17 cellular contexts compared by ENCODE assay signal in genomic region chr2:6994569-6994968, GRCh38.
DNase-seq lines count a peak whose midpoint lies in the region; ATAC-seq and TF ChIP-seq lines count a peak whose summit lies in the region.
"Had no signal": no experiment of that assay in that cellular context is flagged by ENCODE, and none has a peak within 500 bp of the region (broad histone marks: within the 10 kb centered on the region; RNA-seq: fewer than 3 reads in every experiment).

No MANE protein-coding gene starts in this region.

- H3K9me3 Mint-ChIP-seq in activated naive CD8-positive, alpha-beta T cell treated with anti-CD3 and anti-CD28 coated beads for 36 hours, result peaks cover 3% of the 10 kb centered on the region
- peaks cover 6% of the 10 kb centered on the region for H3K9me3 Mint-ChIP-seq in activated naive CD8-positive, alpha-beta T cell treated with anti-CD3 and anti-CD28 coated beads, Interleukin-2, amount 50 U/mL, for 24 hours
- H3K9me3 Mint-ChIP-seq in activated T-helper 1 cell treated with anti-CD3 and anti-CD28 coated beads, Interleukin-12 subunit alpha, Interleukin-12 subunit beta, Interleukin-2, Interleukin-4 antibody, amounts not matched to agents 30 ng/mL and 10 ng/mL and 1 ng/mL, durations not matched to agents 14 hours and 24 hours and 36 hours, result no peaks in the 10 kb centered on the region

- no peaks in the 10 kb centered on the region for H3K36me3 ChIP-seq in neutrophil
- H3K36me3 ChIP-seq: MG63 had no signal

- H3K36me3 Mint-ChIP-seq in activated naive CD8-positive, alpha-beta T cell treated with anti-CD3 and anti-CD28 coated beads for 36 hours, result peaks cover 20% of the 10 kb centered on the region
- peaks cover 19% of the 10 kb centered on the region for H3K36me3 Mint-ChIP-seq in activated naive CD8-positive, alpha-beta T cell treated with anti-CD3 and anti-CD28 coated beads, Interleukin-2, amount 50 U/mL, for 24 hours (ENCODE audit: low read depth)
- peaks cover 4% of the 10 kb centered on the region for H3K36me3 Mint-ChIP-seq in activated T-helper 1 cell treated with anti-CD3 and anti-CD28 coated beads, Interleukin-12 subunit alpha, Interleukin-12 subunit beta, Interleukin-2, Interleukin-4 antibody, amounts not matched to agents 30 ng/mL and 10 ng/mL and 1 ng/mL, durations not matched to agents 14 hours and 24 hours and 36 hours (ENCODE audit: low read depth)

- no peak overlapping the region for H3K4me3 ChIP-seq in neutrophil (ENCODE audit: low read depth in 1 of 2, low read length in 1 of 2)
- H3K4me3 ChIP-seq: MG63 had no signal

- H3K4me1 ChIP-seq in neutrophil (ENCODE audit: control insufficient read depth in 1 of 2, insufficient read depth in 1 of 2, low read depth in 1 of 2, low read length in 1 of 2), result peaks cover 16 to 23% of the 10 kb centered on the region in 2 experiments

- intact Hi-C loops in activated T-helper 1 cell treated with anti-CD3 and anti-CD28 coated beads, Interleukin-12 subunit alpha, Interleukin-12 subunit beta, Interleukin-2, Interleukin-4 antibody, amounts not matched to agents 30 ng/mL and 10 ng/mL and 1 ng/mL, durations not matched to agents 14 hours and 24 hours and 36 hours (cut with micrococcal nuclease), result no loop called here

- no peak for ATAC-seq in activated naive CD8-positive, alpha-beta T cell treated with anti-CD3 and anti-CD28 coated beads, Interleukin-2, amount 50 U/mL, for 24 hours

- H3K9me3 ChIP-seq in neutrophil, result no peaks in the 10 kb centered on the region
- H3K9me3 ChIP-seq: MG63 had no signal

- DNase-seq in activated naive CD8-positive, alpha-beta T cell treated with anti-CD3 and anti-CD28 coated beads for 36 hours, result no peak
- DNase-seq in activated naive CD8-positive, alpha-beta T cell treated with anti-CD3 and anti-CD28 coated beads, Interleukin-2, amount 50 U/mL, for 24 hours, result no peak
- DNase-seq in superior temporal gyrus (ENCODE audit: extremely low spot score), result peak; percentile 38
- DNase-seq in NCI-H748 (lab: John Stamatoyannopoulos, UW; ENCODE audit: unreplicated experiment), result no peak
- DNase-seq in NCI-H345 (lab: John Stamatoyannopoulos, UW), result no peak
- DNase-seq in activated T-helper 1 cell treated with anti-CD3 and anti-CD28 coated beads, Interleukin-12 subunit alpha, Interleukin-12 subunit beta, Interleukin-2, Interleukin-4 antibody, amounts not matched to agents 30 ng/mL and 10 ng/mL and 1 ng/mL, durations not matched to agents 14 hours and 24 hours and 36 hours (ENCODE audit: low spot score), result no peak
- DNase-seq: DMS153, EL, H9, MG63, NCI-H1105, NCI-H187, NCI-H510A, SIG-M5 had no signal

- H3K27ac Mint-ChIP-seq in activated naive CD8-positive, alpha-beta T cell treated with anti-CD3 and anti-CD28 coated beads for 36 hours, result peak overlapping the region; percentile 40
- no peak overlapping the region for H3K27ac Mint-ChIP-seq in activated naive CD8-positive, alpha-beta T cell treated with anti-CD3 and anti-CD28 coated beads, Interleukin-2, amount 50 U/mL, for 24 hours
- H3K27ac Mint-ChIP-seq in activated T-helper 1 cell treated with anti-CD3 and anti-CD28 coated beads, Interleukin-12 subunit alpha, Interleukin-12 subunit beta, Interleukin-2, Interleukin-4 antibody, amounts not matched to agents 30 ng/mL and 10 ng/mL and 1 ng/mL, durations not matched to agents 14 hours and 24 hours and 36 hours, result no peak overlapping the region

- H3K27ac ChIP-seq in layer of hippocampus (ENCODE audit: low read depth, low read length) (peak overlapping the region; percentile 86), neutrophil (peak overlapping the region; percentile 57)
- H3K27ac ChIP-seq: 22Rv1 had no signal

- no peaks in the 10 kb centered on the region for H3K27me3 Mint-ChIP-seq in activated naive CD8-positive, alpha-beta T cell treated with anti-CD3 and anti-CD28 coated beads for 36 hours
- no peaks in the 10 kb centered on the region for H3K27me3 Mint-ChIP-seq in activated naive CD8-positive, alpha-beta T cell treated with anti-CD3 and anti-CD28 coated beads, Interleukin-2, amount 50 U/mL, for 24 hours
- no peaks in the 10 kb centered on the region for H3K27me3 Mint-ChIP-seq in activated T-helper 1 cell treated with anti-CD3 and anti-CD28 coated beads, Interleukin-12 subunit alpha, Interleukin-12 subunit beta, Interleukin-2, Interleukin-4 antibody, amounts not matched to agents 30 ng/mL and 10 ng/mL and 1 ng/mL, durations not matched to agents 14 hours and 24 hours and 36 hours (ENCODE audit: insufficient read depth)

- H3K4me1 Mint-ChIP-seq in activated naive CD8-positive, alpha-beta T cell treated with anti-CD3 and anti-CD28 coated beads for 36 hours, result peaks cover 3% of the 10 kb centered on the region
- H3K4me1 Mint-ChIP-seq in activated naive CD8-positive, alpha-beta T cell treated with anti-CD3 and anti-CD28 coated beads, Interleukin-2, amount 50 U/mL, for 24 hours, result peaks cover 11% of the 10 kb centered on the region
- no peaks in the 10 kb centered on the region for H3K4me1 Mint-ChIP-seq in activated T-helper 1 cell treated with anti-CD3 and anti-CD28 coated beads, Interleukin-12 subunit alpha, Interleukin-12 subunit beta, Interleukin-2, Interleukin-4 antibody, amounts not matched to agents 30 ng/mL and 10 ng/mL and 1 ng/mL, durations not matched to agents 14 hours and 24 hours and 36 hours (ENCODE audit: low read depth)

- no peak overlapping the region for H3K4me3 Mint-ChIP-seq in activated naive CD8-positive, alpha-beta T cell treated with anti-CD3 and anti-CD28 coated beads for 36 hours
- no peak overlapping the region for H3K4me3 Mint-ChIP-seq in activated naive CD8-positive, alpha-beta T cell treated with anti-CD3 and anti-CD28 coated beads, Interleukin-2, amount 50 U/mL, for 24 hours
- H3K4me3 Mint-ChIP-seq in activated T-helper 1 cell treated with anti-CD3 and anti-CD28 coated beads, Interleukin-12 subunit alpha, Interleukin-12 subunit beta, Interleukin-2, Interleukin-4 antibody, amounts not matched to agents 30 ng/mL and 10 ng/mL and 1 ng/mL, durations not matched to agents 14 hours and 24 hours and 36 hours, result no peak overlapping the region
- H3K4me3 Mint-ChIP-seq: H9 had no signal

- no peaks in the 10 kb centered on the region for H3K27me3 ChIP-seq in layer of hippocampus (ENCODE audit: control insufficient read depth, insufficient read depth, low read length)
- H3K27me3 ChIP-seq in neutrophil, result no peaks in the 10 kb centered on the region
- H3K27me3 ChIP-seq: MG63 had no signal

- no peak for TF ChIP-seq CTCF in neutrophil (IDR thresholded peaks at IDR 0.05)
